8 cellular contexts compared by ENCODE assay signal in the genomic region with DNA sequence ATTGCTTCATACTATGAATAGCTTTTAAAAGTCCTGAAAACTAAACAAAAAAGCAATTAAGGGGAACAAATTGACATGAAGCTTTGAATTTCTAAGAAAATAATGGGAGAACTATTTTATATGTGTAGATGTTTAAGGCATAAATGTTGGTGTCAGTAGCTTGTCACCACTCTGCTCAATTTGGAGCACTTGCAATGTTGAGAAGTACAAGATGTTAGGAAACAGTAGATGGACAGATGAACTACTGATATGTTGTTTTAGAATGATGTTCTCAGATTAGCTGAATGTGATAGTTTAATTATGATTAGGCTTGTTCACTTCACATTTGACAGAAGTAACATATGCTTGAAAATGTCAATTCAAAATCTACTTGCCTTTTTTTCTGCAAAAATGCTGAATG.
"Had no signal": no experiment of that assay in that cellular context is flagged by ENCODE, and none has a peak within 500 bp of the region (broad histone marks: within the 10 kb centered on the region; RNA-seq: fewer than 3 reads in every experiment).

No MANE protein-coding gene starts in this region.

- H3K9ac ChIP-seq: GM23248 had no signal

- H3K4me3 ChIP-seq: GM23248, GM23338, HAP-1 had no signal

- H3K9me3 ChIP-seq: HAP-1 had no signal

- H2AFZ ChIP-seq: GM23248, GM23338 had no signal

- H3K27ac ChIP-seq: GM23248 had no signal

- H3K36me3 ChIP-seq: HAP-1 had no signal

- H3K4me2 ChIP-seq: GM23338 had no signal

- DNase-seq: GM23248, GOT3, H7, H9, HCEC 1CT, HFFc6 had no signal
